ENCODE assay signal across 8 cellular contexts in genomic region chr11:60913793-60914619, GRCh38. TPM values are rescaled to one million over a fixed set of nuclear protein-coding genes. Genes with fewer than 3 reads are reported as not detected.
DNase-seq lines count a peak whose midpoint lies in the region; ATAC-seq, FAIRE-seq and TF ChIP-seq lines count a peak whose summit lies in the region.

A gene with protein sequence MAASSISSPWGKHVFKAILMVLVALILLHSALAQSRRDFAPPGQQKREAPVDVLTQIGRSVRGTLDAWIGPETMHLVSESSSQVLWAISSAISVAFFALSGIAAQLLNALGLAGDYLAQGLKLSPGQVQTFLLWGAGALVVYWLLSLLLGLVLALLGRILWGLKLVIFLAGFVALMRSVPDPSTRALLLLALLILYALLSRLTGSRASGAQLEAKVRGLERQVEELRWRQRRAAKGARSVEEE (plus strand): TSS chr11:60914158. CDS start chr11:60919694, 5,536 bp downstream.

- dilution Hi-C loops in mammary epithelial cell (cut with HindIII; ENCODE audit: low sequenced_read_pairs) = no loop called here

- FAIRE-seq in small intestine (lab: Jason Lieb, UNC) = no peak

- DNase-seq in NCI-H2227 treated with DMSO at 0.1 percent for 48 hours (lab: John Stamatoyannopoulos, UW) (peak; percentile 98), mammary epithelial cell (peak; percentile 84), iPS-NIHi7 (ENCODE audit: extremely low spot score) (peak; percentile 92), small intestine (peak; percentile 94)

- H3K27ac ChIP-seq in ACC112 (ENCODE audit: low read depth, low read length) (peak within 1 kb of the TSS; percentile 85), mammary epithelial cell (ENCODE audit: insufficient read depth, low read depth, low read length) (peak within 1 kb of the TSS; percentile 71), small intestine (ENCODE audit: low read depth in 1 of 2, low read length in 1 of 2) (peak within 1 kb of the TSS; percentile 77 to 95)

- 3% methylated on average over 33 of the region's 69 CpGs for WGBS in mammary epithelial cell (ENCODE audit: low coverage, missing lambda C conversion rate)
- 0% methylated on average over 47 to 69 of the region's 69 CpGs for WGBS in small intestine, 3 donors

- peaks cover 44% of the 10 kb centered on the region for H3K79me2 ChIP-seq in ACC112 (ENCODE audit: control insufficient read depth, insufficient read depth, low read length, unreplicated experiment)
- peaks cover 43% of the 10 kb centered on the region for H3K79me2 ChIP-seq in mammary epithelial cell (ENCODE audit: insufficient read depth, low read length)

- H3K4me3 ChIP-seq in ACC112 (ENCODE audit: low read depth, low read length) = peak within 1 kb of the TSS; percentile 83
- H3K4me3 ChIP-seq in WI38 (ENCODE audit: low read depth, low read length) = peak within 1 kb of the TSS; percentile 73
- H3K4me3 ChIP-seq in mammary epithelial cell (replicated peaks in 1 of 3; ENCODE audit: insufficient read depth in 1 of 3, low read depth in 2 of 3, low read length in 3 of 3) = peak within 1 kb of the TSS; percentile 58 to 81 (median 77)
- H3K4me3 ChIP-seq in small intestine (ENCODE audit: low read depth in 1 of 2, low read length in 2 of 2) = peak within 1 kb of the TSS; percentile 68 to 86

- peak within 1 kb of the TSS; percentile 93 for H3K4me2 ChIP-seq in mammary epithelial cell (ENCODE audit: insufficient read depth, low read depth, low read length)

- H3K9me3 ChIP-seq in mammary epithelial cell (replicated peaks; ENCODE audit: insufficient read depth, low read length) (no peaks in the 10 kb centered on the region), small intestine (ENCODE audit: control insufficient read depth, low read depth) (no peaks in the 10 kb centered on the region)

- intact Hi-C loops in mammary epithelial cell (cut with micrococcal nuclease) = loop anchor here (2.0 to 10.0 kb wide), 2 partner anchors 273 to 481 kb away; partner anchors contain the start of gene TMEM216

- H3K27me3 ChIP-seq in ACC112 (ENCODE audit: insufficient read depth, low read length) = peaks cover 19% of the 10 kb centered on the region
- no peaks in the 10 kb centered on the region for H3K27me3 ChIP-seq in mammary epithelial cell (ENCODE audit: insufficient read depth, low read length)
- H3K27me3 ChIP-seq in small intestine (ENCODE audit: control insufficient read depth in 2 of 2, insufficient read depth in 2 of 2, low read length in 2 of 2) = no peaks in the 10 kb centered on the region

- ATAC-seq in GM18868 (IDR thresholded peaks at IDR 0.05; ENCODE audit: unreplicated experiment) = peak; percentile 58
- peak; percentile 35 for ATAC-seq in HG03139 (IDR thresholded peaks at IDR 0.05; ENCODE audit: unreplicated experiment)

- CTCF ChIA-PET in mammary epithelial cell (lab: Charles Lee; ENCODE audit: low non-redundant PET) = interaction anchor here (0.7 to 0.9 kb wide), 3 partner anchors 27 to 422 kb away, joined by 4 to 6 read pairs (median 4); no protein-coding TSS in a partner anchor

- no peaks in the 10 kb centered on the region for H4K20me1 ChIP-seq in mammary epithelial cell (ENCODE audit: insufficient read depth, low read length)

- H3K9ac ChIP-seq in mammary epithelial cell (ENCODE audit: insufficient read depth, low read length) = peak within 1 kb of the TSS; percentile 90

- H3K36me3 ChIP-seq in ACC112 (ENCODE audit: insufficient read depth, low read length) = no peaks in the 10 kb centered on the region
- no peaks in the 10 kb centered on the region for H3K36me3 ChIP-seq in mammary epithelial cell (ENCODE audit: insufficient read depth, low read length)
- no peaks in the 10 kb centered on the region for H3K36me3 ChIP-seq in small intestine (ENCODE audit: control insufficient read depth in 2 of 2, insufficient read depth in 2 of 2, low read length in 2 of 2)

- in situ Hi-C loops in mammary epithelial cell (cut with MboI; ENCODE audit: low sequenced_read_pairs in 2 of 2) = no loop called here

- TF ChIP-seq CTCF in WI38 (IDR thresholded peaks at IDR 0.05; ENCODE audit: low read depth, low read length) (no peak), mammary epithelial cell (conservative IDR thresholded peaks at IDR 0.05 in 1 of 2, IDR thresholded peaks at IDR 0.05 in 1 of 2; ENCODE audit: extremely low read depth in 1 of 2, insufficient read depth in 1 of 2, low read depth in 1 of 2, low read length in 2 of 2) (no peak)

- H3K4me1 ChIP-seq in ACC112 (ENCODE audit: control insufficient read depth, insufficient read depth, low read length, unreplicated experiment) (peaks cover 26% of the 10 kb centered on the region), mammary epithelial cell (ENCODE audit: insufficient read depth, low read length) (peaks cover 44% of the 10 kb centered on the region), small intestine (ENCODE audit: control insufficient read depth in 2 of 2, insufficient read depth in 1 of 2, low read depth in 1 of 2, low read length in 1 of 2) (peaks cover 6 to 8% of the 10 kb centered on the region in 2 donors)

- H2AFZ ChIP-seq in ACC112 (ENCODE audit: low read length, unreplicated experiment) (peak within 1 kb of the TSS; percentile 99), mammary epithelial cell (ENCODE audit: low read depth, low read length) (peak within 1 kb of the TSS; percentile 99)

- BruUV-seq in mammary epithelial cell (replicated peaks; lab: Mats Ljungman, UMichigan) = no TSS peak

RNA-seq across cellular contexts. Expression of the gene that starts here (rescaled TPM):
- 10 to 100 TPM; 19.8 to 44.9 TPM for total RNA-seq in mammary epithelial cell
- polyA plus RNA-seq in mammary epithelial cell = 35.0 TPM
- polyA minus RNA-seq in mammary epithelial cell = 50.8 TPM
- 10 to 100 TPM; 14.1 to 63.7 (median 30.5) TPM for polyA plus RNA-seq in small intestine

Comparison
In these comparisons a context has a peak if more than half of its experiments do, and no peak if none do; other contexts are left out.
1. Peak in every context shown above with its lines: DNase-seq, ATAC-seq, H3K4me3 ChIP-seq and H3K27ac ChIP-seq.